Comparison of ENCODE assay signal across 17 cellular contexts in the genomic region with DNA sequence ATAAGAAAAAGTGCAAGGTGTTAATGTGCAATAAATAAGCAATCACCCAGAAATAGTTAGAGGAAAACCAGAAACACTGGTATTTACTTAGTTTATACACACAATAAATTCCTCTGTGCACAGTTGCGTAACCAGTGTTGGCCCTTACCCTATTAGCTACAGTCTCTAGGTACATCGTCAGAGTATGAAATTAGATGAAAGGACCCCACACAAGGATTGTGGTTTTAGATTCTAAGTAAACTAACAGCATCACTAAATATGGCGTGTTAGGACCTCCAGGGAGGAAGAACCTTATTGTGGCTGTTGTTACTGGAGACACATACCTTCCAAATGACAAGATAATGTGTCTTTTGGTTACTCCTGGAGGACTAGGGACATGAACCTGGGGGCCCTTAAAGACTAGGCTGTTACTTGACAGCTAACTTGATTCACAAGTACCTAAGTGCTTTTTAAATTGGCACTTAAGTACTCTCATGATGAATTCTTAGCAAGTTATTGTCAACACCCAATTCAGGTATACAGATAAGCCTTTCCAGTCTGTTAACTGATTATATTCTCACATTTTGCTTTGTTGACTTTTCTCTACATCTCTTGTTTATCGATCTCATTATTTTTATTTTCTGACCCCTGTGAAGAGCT.
DNase-seq lines count a peak whose midpoint lies in the region; ATAC-seq, FAIRE-seq and TF ChIP-seq lines count a peak whose summit lies in the region.
"Had no signal": no experiment of that assay in that cellular context is flagged by ENCODE, and none has a peak within 500 bp of the region (broad histone marks: within the 10 kb centered on the region; RNA-seq: fewer than 3 reads in every experiment).

No MANE protein-coding gene starts in this region.

- 79% methylated on average over 4 of the region's 4 CpGs for WGBS in HepG2 (ENCODE audit: low lambda C conversion rate)
- 59% methylated on average over 4 of the region's 4 CpGs for WGBS in right lobe of liver (ENCODE audit: insufficient coverage, low coverage, low lambda C conversion rate, missing lambda C conversion rate)

- H3K9me3 Mint-ChIP-seq in astrocyte (ENCODE audit: unreplicated experiment) = peaks cover 2% of the 10 kb centered on the region
- no peaks in the 10 kb centered on the region for H3K9me3 Mint-ChIP-seq in activated T-cell treated with anti-CD3 and anti-CD28 coated beads, Interleukin-2, amount 50 U/mL, for 72 hours
- H3K9me3 Mint-ChIP-seq: stimulated activated naive CD8-positive, alpha-beta T cell treated with anti-CD3 and anti-CD28 coated beads, Interleukin-15, Interleukin-2, amounts not matched to agents 100 ng/mL and 50 ng/mL, for 24 hours had no signal

- H3K9ac ChIP-seq in HepG2 (ENCODE audit: insufficient read depth, low read depth, low read length) (no peak overlapping the region), astrocyte (ENCODE audit: low read length) (peak overlapping the region; percentile 5)

- H3K27ac ChIP-seq in HepG2 (ENCODE audit: extremely low read length, insufficient read depth, low read length) (peak overlapping the region; percentile 29), right lobe of liver (no peak overlapping the region), astrocyte (ENCODE audit: low read depth, low read length) (peak overlapping the region; percentile 92), upper lobe of right lung (no peak overlapping the region)

- TF ChIP-seq EP300 in HepG2 (IDR thresholded peaks at IDR 0.05; ENCODE audit: low read depth in 2 of 2, low read length in 2 of 2) (peak in 1 of 2 experiments; percentile 32; a peak in 1 of 4 replicates), HepG2 (CRISPR knock-in tag; IDR thresholded peaks at IDR 0.05; ENCODE audit: borderline replicate concordance) (no peak)

- no peaks in the 10 kb centered on the region for H3K9me3 ChIP-seq in HepG2 (ENCODE audit: low read length)
- H3K9me3 ChIP-seq in right lobe of liver = no peaks in the 10 kb centered on the region
- no peaks in the 10 kb centered on the region for H3K9me3 ChIP-seq in astrocyte (ENCODE audit: insufficient read depth, low read depth, low read length)
- no peaks in the 10 kb centered on the region for H3K9me3 ChIP-seq in upper lobe of right lung

- H3K36me3 ChIP-seq in HepG2 (replicated peaks in 1 of 2; ENCODE audit: control insufficient read depth in 1 of 2, insufficient read depth in 2 of 2, low read length in 2 of 2) = peaks cover 39 to 71% of the 10 kb centered on the region in 2 experiments
- H3K36me3 ChIP-seq in right lobe of liver = no peaks in the 10 kb centered on the region
- peaks cover 47% of the 10 kb centered on the region for H3K36me3 ChIP-seq in astrocyte (ENCODE audit: insufficient read depth, low read length)
- H3K36me3 ChIP-seq in upper lobe of right lung = peaks cover 46% of the 10 kb centered on the region

- TF ChIP-seq POLR2A in HepG2 (IDR thresholded peaks at IDR 0.05; ENCODE audit: insufficient read depth in 1 of 2, low read depth in 2 of 2, low read length in 2 of 2) (no peak), right lobe of liver (IDR thresholded peaks at IDR 0.05) (no peak)

- in situ Hi-C loops in HepG2 (cut with HindIII; ENCODE audit: extremely low pct_ligation_motif_present, low pct_unique_long_range_greater_than_20kb) = no loop called here

- TF ChIP-seq RAD21 in HepG2 (CRISPR knock-in tag; IDR thresholded peaks at IDR 0.05) = no peak

- no peak overlapping the region for H2AFZ ChIP-seq in HepG2 (ENCODE audit: low read length)
- H2AFZ ChIP-seq in astrocyte (ENCODE audit: low read depth, low read length) = no peak overlapping the region

- CTCF ChIA-PET in HepG2 (lab: Yijun Ruan, JAX; ENCODE audit: low intra/inter-chr PET ratio, low total read pairs) = no interaction called here

- peaks cover 45% of the 10 kb centered on the region for H3K36me3 Mint-ChIP-seq in astrocyte (ENCODE audit: low read depth, unreplicated experiment)
- peaks cover 3 to 4% of the 10 kb centered on the region in 2 donors for H3K36me3 Mint-ChIP-seq in activated T-cell treated with anti-CD3 and anti-CD28 coated beads, Interleukin-2, amount 50 U/mL, for 72 hours (ENCODE audit: insufficient read depth in 2 of 2)

- H3K4me2 ChIP-seq in HepG2 (ENCODE audit: low read depth, low read length) (no peak overlapping the region), astrocyte (ENCODE audit: low read length) (no peak overlapping the region)

- TF ChIP-seq CTCF in HepG2 (CRISPR knock-in tag; IDR thresholded peaks at IDR 0.05) (no peak), right lobe of liver (IDR thresholded peaks at IDR 0.05) (no peak), astrocyte (IDR thresholded peaks at IDR 0.05; ENCODE audit: insufficient read depth, low read depth, low read length) (no peak), upper lobe of right lung (IDR thresholded peaks at IDR 0.05) (no peak)

- intact Hi-C loops in HepG2 (cut with micrococcal nuclease; ENCODE audit: unreplicated experiment) = no loop called here
- intact Hi-C loops in right lobe of liver (cut with DNase I) = no loop called here
- intact Hi-C loops in left colon (cut with DNase I, micrococcal nuclease) = no loop called here
- intact Hi-C loops in upper lobe of right lung (cut with DNase I) = no loop called here

- H3K27me3 ChIP-seq in HepG2 (ENCODE audit: control insufficient read depth in 1 of 2, insufficient read depth in 2 of 2, low read length in 2 of 2) = no peaks in the 10 kb centered on the region
- H3K27me3 ChIP-seq in right lobe of liver = no peaks in the 10 kb centered on the region
- H3K27me3 ChIP-seq in astrocyte (ENCODE audit: insufficient read depth, low read length) = no peaks in the 10 kb centered on the region
- H3K27me3 ChIP-seq in upper lobe of right lung = no peaks in the 10 kb centered on the region

- peaks cover 56% of the 10 kb centered on the region for H3K4me1 Mint-ChIP-seq in astrocyte (ENCODE audit: low read depth, unreplicated experiment)
- no peaks in the 10 kb centered on the region for H3K4me1 Mint-ChIP-seq in activated T-cell treated with anti-CD3 and anti-CD28 coated beads, Interleukin-2, amount 50 U/mL, for 72 hours (ENCODE audit: low read depth)

- H3K4me3 Mint-ChIP-seq in astrocyte (ENCODE audit: unreplicated experiment) = no peak overlapping the region
- H3K4me3 Mint-ChIP-seq in activated T-cell treated with anti-CD3 and anti-CD28 coated beads, Interleukin-2, amount 50 U/mL, for 72 hours = no peak overlapping the region
- H3K4me3 Mint-ChIP-seq: stimulated activated naive CD8-positive, alpha-beta T cell treated with anti-CD3 and anti-CD28 coated beads, Interleukin-15, Interleukin-2, amounts not matched to agents 100 ng/mL and 50 ng/mL, for 24 hours had no signal

- FAIRE-seq in HepG2 (lab: Jason Lieb, UNC) = no peak
- FAIRE-seq in astrocyte (lab: Jason Lieb, UNC) = no peak

- peak; percentile 76 for DNase-seq in HepG2 (ENCODE audit: low spot score)
- DNase-seq in right lobe of liver = no peak
- DNase-seq in astrocyte (ENCODE audit: low read depth) = peak; percentile 62
- no peak for DNase-seq in left colon
- DNase-seq in upper lobe of right lung = no peak
- no peak for DNase-seq in NCI-H187 treated with DMSO at 0.1 percent for 48 hours (lab: John Stamatoyannopoulos, UW)
- no peak for DNase-seq in activated T-cell treated with anti-CD3 and anti-CD28 coated beads, Interleukin-2, amount 50 U/mL, for 72 hours
- DNase-seq: activated CD4-positive, alpha-beta T cell treated with anti-CD3 and anti-CD28 coated beads for 48 hours; activated naive CD4-positive, alpha-beta T cell; C1 segment of cervical spinal cord; effector CD8-positive, alpha-beta T cell; GOT3; MM.1S; NCI-H524 treated with DMSO at 0.1 percent for 48 hours; stimulated activated CD4-positive, alpha-beta T cell treated with anti-CD3 and anti-CD28 coated beads, Interleukin-1b, Interleukin-23, amount 100 ng/mL, for 48 hours had no signal

- H3K27me3 Mint-ChIP-seq in astrocyte (ENCODE audit: low read depth, unreplicated experiment) = no peaks in the 10 kb centered on the region
- H3K27me3 Mint-ChIP-seq in activated T-cell treated with anti-CD3 and anti-CD28 coated beads, Interleukin-2, amount 50 U/mL, for 72 hours (ENCODE audit: low read depth) = no peaks in the 10 kb centered on the region
- H3K27me3 Mint-ChIP-seq: stimulated activated naive CD8-positive, alpha-beta T cell treated with anti-CD3 and anti-CD28 coated beads, Interleukin-15, Interleukin-2, amounts not matched to agents 100 ng/mL and 50 ng/mL, for 24 hours had no signal

- no peak overlapping the region for H3K4me3 ChIP-seq in HepG2 (replicated peaks in 1 of 3; ENCODE audit: insufficient read depth in 1 of 3, low read depth in 2 of 3, low read length in 3 of 3)
- no peak overlapping the region for H3K4me3 ChIP-seq in right lobe of liver
- no peak overlapping the region for H3K4me3 ChIP-seq in astrocyte (ENCODE audit: insufficient read depth, low read depth, low read length)
- no peak overlapping the region for H3K4me3 ChIP-seq in upper lobe of right lung

- H4K20me1 ChIP-seq in HepG2 (ENCODE audit: insufficient read depth, low read length) (no peaks in the 10 kb centered on the region), astrocyte (ENCODE audit: insufficient read depth, low read length) (no peaks in the 10 kb centered on the region)

- H3K27ac Mint-ChIP-seq in astrocyte (ENCODE audit: unreplicated experiment) = peak overlapping the region; percentile 24
- H3K27ac Mint-ChIP-seq in activated T-cell treated with anti-CD3 and anti-CD28 coated beads, Interleukin-2, amount 50 U/mL, for 72 hours = no peak overlapping the region
- H3K27ac Mint-ChIP-seq: stimulated activated naive CD8-positive, alpha-beta T cell treated with anti-CD3 and anti-CD28 coated beads, Interleukin-15, Interleukin-2, amounts not matched to agents 100 ng/mL and 50 ng/mL, for 24 hours had no signal

- H3K79me2 ChIP-seq in HepG2 (ENCODE audit: insufficient read depth, low read length) (no peaks in the 10 kb centered on the region), astrocyte (ENCODE audit: insufficient read depth, low read length) (peaks cover 45% of the 10 kb centered on the region)

- peak; percentile 42; the same call in 2 of the 3 replicates for ATAC-seq in HepG2
- no peak for ATAC-seq in right lobe of liver
- peak; percentile 17 for ATAC-seq in left colon
- ATAC-seq in upper lobe of right lung = peak; percentile 51
- ATAC-seq in HG02970 (IDR thresholded peaks at IDR 0.05; ENCODE audit: low FRiP score, unreplicated experiment) = no peak
- ATAC-seq in activated T-cell treated with anti-CD3 and anti-CD28 coated beads, Interleukin-2, amount 50 U/mL, for 72 hours (replicated peaks in 1 of 2) = no peak

- TSS peak; percentile 1 for BruUV-seq in HepG2 (replicated peaks; lab: Mats Ljungman, UMichigan)

- POLR2A ChIA-PET in HepG2 (lab: Yijun Ruan, JAX) = no interaction called here

- H3K4me1 ChIP-seq in HepG2 (ENCODE audit: insufficient read depth, low read length) (peaks cover 63% of the 10 kb centered on the region), right lobe of liver (no peaks in the 10 kb centered on the region), astrocyte (ENCODE audit: insufficient read depth, low read length) (peaks cover 54% of the 10 kb centered on the region), upper lobe of right lung (peaks cover 52% of the 10 kb centered on the region)

TF ChIP-seq in HepG2, 621 proteins besides CTCF, POLR2A, EP300 and RAD21 (continues in another document):
- TF ChIP-seq IRX3 (CRISPR knock-in tag; IDR thresholded peaks at IDR 0.05; ENCODE audit: borderline replicate concordance, low read depth) = no peak
- no peak for TF ChIP-seq TSC22D2 (CRISPR knock-in tag; IDR thresholded peaks at IDR 0.05; ENCODE audit: borderline replicate concordance)
- 0 out of 2 replicates have a peak, but pooled peaks have one; percentile 67 for TF ChIP-seq SSRP1 (CRISPR knock-in tag; IDR thresholded peaks at IDR 0.05)

Comparison
In these comparisons a context has a peak if more than half of its experiments do, and no peak if none do; other contexts are left out.
1. ATAC-seq: peak in HepG2 (single experiment), left colon (single experiment) and upper lobe of right lung (single experiment); none in right lobe of liver (0 of 4), HG02970 (single experiment) and activated T-cell treated with anti-CD3 and anti-CD28 coated beads, Interleukin-2, amount 50 U/mL, for 72 hours (0 of 2).
2. DNase-seq: peak in HepG2 (single experiment) and astrocyte (single experiment); none in right lobe of liver (0 of 3), left colon (0 of 2), upper lobe of right lung (single experiment), NCI-H187 treated with DMSO at 0.1 percent for 48 hours (single experiment) and activated T-cell treated with anti-CD3 and anti-CD28 coated beads, Interleukin-2, amount 50 U/mL, for 72 hours (0 of 2).
3. H3K27ac ChIP-seq: peak in HepG2 (single experiment) and astrocyte (single experiment); none in right lobe of liver (0 of 3) and upper lobe of right lung (single experiment).